Comparison of ENCODE assay signal across 29 cellular contexts in genomic region chr7:53446170-53446569, GRCh38.
"Had no signal": no experiment of that assay in that cellular context is flagged by ENCODE, and none has a peak within 500 bp of the region (broad histone marks: within the 10 kb centered on the region; RNA-seq: fewer than 3 reads in every experiment).

No MANE protein-coding gene starts in this region.

- H3K27me3 Mint-ChIP-seq: activated CD4-positive, alpha-beta memory T cell treated with anti-CD3 and anti-CD28 coated beads, Interleukin-2, amount 10 ng/mL, durations not matched to agents 7 days and 5 days; activated CD4-positive, alpha-beta T cell treated with anti-CD3 and anti-CD28 coated beads, Interleukin-2, amount 10 ng/mL, durations not matched to agents 7 days and 5 days; activated naive CD4-positive, alpha-beta T cell treated with anti-CD3 and anti-CD28 coated beads, Interleukin-2, amount 10 ng/mL, durations not matched to agents 7 days and 5 days; activated naive CD8-positive, alpha-beta T cell treated with anti-CD3 and anti-CD28 coated beads, Interleukin-2, amount 10 ng/mL, durations not matched to agents 7 days and 5 days; activated T-cell treated with anti-CD3 and anti-CD28 coated beads, Interleukin-2, amount 50 U/mL, for 24 hours; effector memory CD8-positive, alpha-beta T cell had no signal

- H3K27ac Mint-ChIP-seq: activated CD4-positive, alpha-beta memory T cell treated with anti-CD3 and anti-CD28 coated beads, Interleukin-2, amount 10 ng/mL, durations not matched to agents 7 days and 5 days; activated CD4-positive, alpha-beta T cell treated with anti-CD3 and anti-CD28 coated beads, Interleukin-2, amount 10 ng/mL, durations not matched to agents 7 days and 5 days; activated naive CD4-positive, alpha-beta T cell treated with anti-CD3 and anti-CD28 coated beads, Interleukin-2, amount 10 ng/mL, durations not matched to agents 7 days and 5 days; activated naive CD4-positive, alpha-beta T cell treated with anti-CD3 and anti-CD28 coated beads, Interleukin-2, amount 50 U/mL, for 72 hours; activated naive CD8-positive, alpha-beta T cell treated with anti-CD3 and anti-CD28 coated beads, Interleukin-2, amount 10 ng/mL, durations not matched to agents 7 days and 5 days; activated T-cell treated with anti-CD3 and anti-CD28 coated beads, Interleukin-2, amount 50 U/mL, for 24 hours; activated T-cell treated with anti-CD3 and anti-CD28 coated beads, Interleukin-2, amount 50 U/mL, for 72 hours; effector memory CD8-positive, alpha-beta T cell; WTC11 had no signal

- H3K27me3 ChIP-seq: body of pancreas, esophagus muscularis mucosa, foreskin keratinocyte, gastrocnemius medialis, heart left ventricle had no signal

- ATAC-seq: activated naive CD4-positive, alpha-beta T cell treated with anti-CD3 and anti-CD28 coated beads, Interleukin-2, amount 50 U/mL, for 72 hours; activated T-cell treated with anti-CD3 and anti-CD28 coated beads, Interleukin-2, amount 50 U/mL, for 72 hours; body of pancreas; effector memory CD8-positive, alpha-beta T cell; foreskin keratinocyte; gastrocnemius medialis; heart left ventricle; WTC11 had no signal

- H3K4me3 ChIP-seq: body of pancreas, esophagus muscularis mucosa, gastrocnemius medialis, heart left ventricle had no signal

- H3K36me3 Mint-ChIP-seq: activated naive CD4-positive, alpha-beta T cell treated with anti-CD3 and anti-CD28 coated beads, Interleukin-2, amount 10 ng/mL, durations not matched to agents 7 days and 5 days; activated naive CD4-positive, alpha-beta T cell treated with anti-CD3 and anti-CD28 coated beads, Interleukin-2, amount 50 U/mL, for 72 hours; activated naive CD8-positive, alpha-beta T cell treated with anti-CD3 and anti-CD28 coated beads, Interleukin-2, amount 10 ng/mL, durations not matched to agents 7 days and 5 days; WTC11 had no signal

- DNase-seq: activated CD4-positive, alpha-beta memory T cell treated with anti-CD3 and anti-CD28 coated beads, Interleukin-2, amount 10 ng/mL, durations not matched to agents 7 days and 5 days; activated CD4-positive, alpha-beta T cell treated with anti-CD3 and anti-CD28 coated beads for 1 hour; activated CD4-positive, alpha-beta T cell treated with anti-CD3 and anti-CD28 coated beads for 4 hours; activated CD4-positive, alpha-beta T cell treated with anti-CD3 and anti-CD28 coated beads, Interleukin-2, amount 10 ng/mL, durations not matched to agents 7 days and 5 days; activated CD4-positive, alpha-beta T cell treated with anti-CD3 and anti-CD28 coated beads, Interleukin-2, amount 50 U/mL, for 4 hours; activated CD8-positive, alpha-beta memory T cell treated with anti-CD3 and anti-CD28 coated beads, Interleukin-2, amount 50 U/mL, for 48 hours; activated gamma-delta T cell; activated naive CD4-positive, alpha-beta T cell; activated naive CD4-positive, alpha-beta T cell treated with anti-CD3 and anti-CD28 coated beads, Interleukin-2, amount 10 ng/mL, durations not matched to agents 7 days and 5 days; activated naive CD8-positive, alpha-beta T cell treated with anti-CD3 and anti-CD28 coated beads, Interleukin-2, amount 10 ng/mL, durations not matched to agents 7 days and 5 days; activated T-cell treated with anti-CD3 and anti-CD28 coated beads for 4 hours; activated T-cell treated with anti-CD3 and anti-CD28 coated beads, Interleukin-2, amount 50 U/mL, for 24 hours; activated T-cell treated with anti-CD3 and anti-CD28 coated beads, Interleukin-2, amount 50 U/mL, for 72 hours; body of pancreas; caudate nucleus; cortex of kidney; dermis blood vessel endothelial cell; effector CD4-positive, alpha-beta T cell; effector memory CD8-positive, alpha-beta T cell; erythroblast; foreskin keratinocyte; gastrocnemius medialis; glutamatergic neuron; heart left ventricle; T-helper 2 cell had no signal

- H3K36me3 ChIP-seq: esophagus muscularis mucosa, gastrocnemius medialis, heart left ventricle had no signal

- H3K27ac ChIP-seq: body of pancreas, esophagus muscularis mucosa, foreskin keratinocyte, gastrocnemius medialis, heart left ventricle, VCaP had no signal

- H3K4me3 Mint-ChIP-seq: activated CD4-positive, alpha-beta memory T cell treated with anti-CD3 and anti-CD28 coated beads, Interleukin-2, amount 10 ng/mL, durations not matched to agents 7 days and 5 days; activated CD4-positive, alpha-beta T cell treated with anti-CD3 and anti-CD28 coated beads, Interleukin-2, amount 10 ng/mL, durations not matched to agents 7 days and 5 days; activated naive CD4-positive, alpha-beta T cell treated with anti-CD3 and anti-CD28 coated beads, Interleukin-2, amount 10 ng/mL, durations not matched to agents 7 days and 5 days; activated naive CD8-positive, alpha-beta T cell treated with anti-CD3 and anti-CD28 coated beads, Interleukin-2, amount 10 ng/mL, durations not matched to agents 7 days and 5 days; activated T-cell treated with anti-CD3 and anti-CD28 coated beads, Interleukin-2, amount 50 U/mL, for 24 hours; activated T-cell treated with anti-CD3 and anti-CD28 coated beads, Interleukin-2, amount 50 U/mL, for 72 hours; effector memory CD8-positive, alpha-beta T cell; WTC11 had no signal

- H3K4me1 Mint-ChIP-seq: activated CD4-positive, alpha-beta memory T cell treated with anti-CD3 and anti-CD28 coated beads, Interleukin-2, amount 10 ng/mL, durations not matched to agents 7 days and 5 days; activated CD4-positive, alpha-beta T cell treated with anti-CD3 and anti-CD28 coated beads, Interleukin-2, amount 10 ng/mL, durations not matched to agents 7 days and 5 days; activated naive CD4-positive, alpha-beta T cell treated with anti-CD3 and anti-CD28 coated beads, Interleukin-2, amount 10 ng/mL, durations not matched to agents 7 days and 5 days; activated naive CD8-positive, alpha-beta T cell treated with anti-CD3 and anti-CD28 coated beads, Interleukin-2, amount 10 ng/mL, durations not matched to agents 7 days and 5 days; WTC11 had no signal

- H3K9me3 ChIP-seq: body of pancreas, esophagus muscularis mucosa, gastrocnemius medialis had no signal

- H3K4me1 ChIP-seq: body of pancreas, esophagus muscularis mucosa, foreskin keratinocyte, gastrocnemius medialis, heart left ventricle had no signal

- H3K9me3 Mint-ChIP-seq: activated naive CD4-positive, alpha-beta T cell treated with anti-CD3 and anti-CD28 coated beads, Interleukin-2, amount 10 ng/mL, durations not matched to agents 7 days and 5 days; WTC11 had no signal
